In genomic region chr5:53008751-53009150, GRCh38 we compare ENCODE assay signal across 8 cellular contexts. TPM values are rescaled to one million over a fixed set of nuclear protein-coding genes. Genes with fewer than 3 reads are reported as not detected.
DNase-seq lines count a peak whose midpoint lies in the region; ATAC-seq and TF ChIP-seq lines count a peak whose summit lies in the region.

No MANE protein-coding gene starts in this region.

- H3K79me2 ChIP-seq in GM23338 (replicated peaks; ENCODE audit: insufficient read depth), result no peaks in the 10 kb centered on the region

- H3K27me3 Mint-ChIP-seq in activated B cell treated with CpG ODN at 0.5 μM for 24 hours (peaks cover 2% of the 10 kb centered on the region), GM23338 (ENCODE audit: insufficient read depth, low read depth, poor library complexity) (no peaks in the 10 kb centered on the region)
- peaks cover 15% of the 10 kb centered on the region for H3K27me3 Mint-ChIP-seq in stimulated activated naive CD8-positive, alpha-beta T cell treated with anti-CD3 and anti-CD28 coated beads, Interleukin-15, Interleukin-2, amounts not matched to agents 100 ng/mL and 50 ng/mL, for 24 hours

- CTCF ChIA-PET in activated B cell treated with CpG ODN at 0.5 μM for 24 hours (lab: Charles Lee), result no interaction called here

- no peaks in the 10 kb centered on the region; the same call in 1 of the 2 replicates for H4K20me1 ChIP-seq in GM23338 (replicated peaks; ENCODE audit: insufficient read depth)

- no peaks in the 10 kb centered on the region for H3K36me3 ChIP-seq in GM23338 (ENCODE audit: insufficient read depth)

- H3K4me1 Mint-ChIP-seq in activated B cell treated with CpG ODN at 0.5 μM for 24 hours, result no peaks in the 10 kb centered on the region
- peaks cover 62% of the 10 kb centered on the region for H3K4me1 Mint-ChIP-seq in stimulated activated naive CD8-positive, alpha-beta T cell treated with anti-CD3 and anti-CD28 coated beads, Interleukin-15, Interleukin-2, amounts not matched to agents 100 ng/mL and 50 ng/mL, for 24 hours (ENCODE audit: low read depth)
- H3K4me1 Mint-ChIP-seq in GM23338, result peaks cover 9% of the 10 kb centered on the region; the same call in 2 of the 3 replicates

- ATAC-seq in HG03103 (IDR thresholded peaks at IDR 0.05; ENCODE audit: low read depth, unreplicated experiment) (peak; percentile 95), activated B cell treated with CpG ODN at 0.5 μM for 24 hours (ENCODE audit: low read depth) (peak; percentile 81), GM23338 (no peak)

- H2AFZ ChIP-seq in GM23338, result no peak overlapping the region

- no peak for TF ChIP-seq CTCF in activated B cell treated with CpG ODN at 0.5 μM for 24 hours (IDR thresholded peaks at IDR 0.05)
- TF ChIP-seq CTCF in GM23338 (conservative IDR thresholded peaks at IDR 0.05; ENCODE audit: low read depth in 2 of 2), result no peak

- no peaks in the 10 kb centered on the region for H3K27me3 ChIP-seq in GM23338 (ENCODE audit: insufficient read depth)

- H3K4me1 ChIP-seq in GM23338 (ENCODE audit: insufficient read depth), result no peaks in the 10 kb centered on the region

- intact Hi-C loops in activated B cell treated with CpG ODN at 0.5 μM for 24 hours (cut with micrococcal nuclease), result loop anchor here (1.0 kb wide), 1 partner anchor 9 kb away; no protein-coding TSS in a partner anchor

- no peaks in the 10 kb centered on the region for H3K9me2 ChIP-seq in GM23338 (ENCODE audit: insufficient read depth)

- H3K9me3 Mint-ChIP-seq in activated B cell treated with CpG ODN at 0.5 μM for 24 hours (peaks cover 4% of the 10 kb centered on the region), GM23338 (no peaks in the 10 kb centered on the region; the same call in 2 of the 3 replicates)
- peaks cover 5% of the 10 kb centered on the region for H3K9me3 Mint-ChIP-seq in stimulated activated naive CD8-positive, alpha-beta T cell treated with anti-CD3 and anti-CD28 coated beads, Interleukin-15, Interleukin-2, amounts not matched to agents 100 ng/mL and 50 ng/mL, for 24 hours

- H3K27ac Mint-ChIP-seq in activated B cell treated with CpG ODN at 0.5 μM for 24 hours, result no peak overlapping the region
- H3K27ac Mint-ChIP-seq in stimulated activated naive CD8-positive, alpha-beta T cell treated with anti-CD3 and anti-CD28 coated beads, Interleukin-15, Interleukin-2, amounts not matched to agents 100 ng/mL and 50 ng/mL, for 24 hours, result peak overlapping the region; percentile 79
- no peak overlapping the region; the same call in 1 of the 2 replicates for H3K27ac Mint-ChIP-seq in GM23338

- no peaks in the 10 kb centered on the region for H3F3A ChIP-seq in GM23338 (replicated peaks; ENCODE audit: low read depth)

- H3K4me3 Mint-ChIP-seq in activated B cell treated with CpG ODN at 0.5 μM for 24 hours (no peak overlapping the region), GM23338 (no peak overlapping the region)
- H3K4me3 Mint-ChIP-seq in stimulated activated naive CD8-positive, alpha-beta T cell treated with anti-CD3 and anti-CD28 coated beads, Interleukin-15, Interleukin-2, amounts not matched to agents 100 ng/mL and 50 ng/mL, for 24 hours, result no peak overlapping the region

- H3K4me3 ChIP-seq in GM23338, result no peak overlapping the region

- DNase-seq in stimulated activated CD4-positive, alpha-beta T cell treated with anti-CD3 and anti-CD28 coated beads, Interleukin-12 subunit alpha, Interleukin-12 subunit beta, amount 100 ng/mL, for 48 hours (ENCODE audit: low read depth in 2 of 3, low spot score in 1 of 3), result peak; percentile 13 to 40 (median 29)
- no peak for DNase-seq in stimulated activated CD4-positive, alpha-beta T cell treated with anti-CD3 and anti-CD28 coated beads, Interleukin-12 subunit alpha, Interleukin-12 subunit beta, amount 100 ng/mL, for 4 hours
- DNase-seq in activated B cell treated with CpG ODN at 0.5 μM for 24 hours (no peak), GM23338 (ENCODE audit: low spot score) (no peak), DMS79 treated with DMSO at 0.1 percent for 48 hours (lab: John Stamatoyannopoulos, UW) (no peak)
- no peak for DNase-seq in NK-92 treated with Interleukin-12 subunit alpha and Interleukin-12 subunit beta, amount 100 ng/mL, for 24 hours (lab: John Stamatoyannopoulos, UW)

- POLR2A ChIA-PET in activated B cell treated with CpG ODN at 0.5 μM for 24 hours (lab: Charles Lee), result no interaction called here

- no peak overlapping the region for H3K4me2 ChIP-seq in GM23338

- no peak overlapping the region for H3K27ac ChIP-seq in GM23338 (ENCODE audit: low read depth)

- no peaks in the 10 kb centered on the region for H3K36me3 Mint-ChIP-seq in activated B cell treated with CpG ODN at 0.5 μM for 24 hours (ENCODE audit: low read depth)
- H3K36me3 Mint-ChIP-seq in stimulated activated naive CD8-positive, alpha-beta T cell treated with anti-CD3 and anti-CD28 coated beads, Interleukin-15, Interleukin-2, amounts not matched to agents 100 ng/mL and 50 ng/mL, for 24 hours (ENCODE audit: low read depth), result no peaks in the 10 kb centered on the region
- no peaks in the 10 kb centered on the region for H3K36me3 Mint-ChIP-seq in GM23338 (ENCODE audit: low read depth)

TF ChIP-seq in GM23338, 12 proteins besides CTCF, POLR2A, EP300 and RAD21 (continues in another document):
- TF ChIP-seq CREB1 (CRISPR knock-in tag; IDR thresholded peaks at IDR 0.05; ENCODE audit: low read depth), result no peak
- TF ChIP-seq REST (IDR thresholded peaks at IDR 0.05; ENCODE audit: unreplicated experiment), result no peak
- no peak for TF ChIP-seq JUNB (IDR thresholded peaks at IDR 0.05; ENCODE audit: unreplicated experiment)

RNA-seq across cellular contexts. Expression of gene ITGA2, which starts 19.6 kb away (rescaled TPM):
- total RNA-seq in activated B cell treated with CpG ODN at 0.5 μM for 24 hours, result 0.05 and 0.07 TPM in 2 replicates
- total RNA-seq in GM23338 (2014; rRNA removed; shearing (Covaris generic)), result 6.2 and 7.1 TPM in 2 replicates
- polyA plus RNA-seq in GM23338 (2016; fragmentation: Nextera tagmentation; extraction: Ambion mirVana), result 1.9 and 2.6 TPM in 2 replicates

Comparison
In these comparisons a context has a peak if more than half of its experiments do, and no peak if none do; other contexts are left out.
1. DNase-seq: peak in stimulated activated CD4-positive, alpha-beta T cell treated with anti-CD3 and anti-CD28 coated beads, Interleukin-12 subunit alpha, Interleukin-12 subunit beta, amount 100 ng/mL, for 48 hours (3 of 3); none in stimulated activated CD4-positive, alpha-beta T cell treated with anti-CD3 and anti-CD28 coated beads, Interleukin-12 subunit alpha, Interleukin-12 subunit beta, amount 100 ng/mL, for 4 hours (single experiment), activated B cell treated with CpG ODN at 0.5 μM for 24 hours (single experiment), GM23338 (single experiment), NK-92 treated with Interleukin-12 subunit alpha and Interleukin-12 subunit beta, amount 100 ng/mL, for 24 hours (single experiment) and DMS79 treated with DMSO at 0.1 percent for 48 hours (single experiment).